8 cellular contexts compared by ENCODE assay signal in genomic region chr9:6413365-6414263, GRCh38. TPM values are rescaled to one million over a fixed set of nuclear protein-coding genes. Genes with fewer than 3 reads are reported as not detected.
DNase-seq lines count a peak whose midpoint lies in the region; ATAC-seq and TF ChIP-seq lines count a peak whose summit lies in the region.

No MANE protein-coding gene starts in this region.

- intact Hi-C loops in left cardiac atrium (cut with DNase I): no loop called here
- intact Hi-C loops in prostate gland (cut with DNase I): loop anchor here (5.0 to 10.0 kb wide), 3 partner anchors 269 to 789 kb away; partner anchors contain the start of genes KDM4C and RIC1

- no peaks in the 10 kb centered on the region for H3K9me3 Mint-ChIP-seq in activated naive CD4-positive, alpha-beta T cell treated with anti-CD3 and anti-CD28 coated beads, Interleukin-2, amount 50 U/mL, for 24 hours

- H3K4me3 Mint-ChIP-seq in activated naive CD4-positive, alpha-beta T cell treated with anti-CD3 and anti-CD28 coated beads, Interleukin-2, amount 50 U/mL, for 24 hours: peak overlapping the region; percentile 88

- 0% methylated on average over 42 of the region's 93 CpGs for WGBS in prostate gland

- no peak for TF ChIP-seq POLR2A in Peyer's patch (IDR thresholded peaks at IDR 0.05)
- no peak for TF ChIP-seq POLR2A in prostate gland (IDR thresholded peaks at IDR 0.05)

- H3K36me3 Mint-ChIP-seq in activated naive CD4-positive, alpha-beta T cell treated with anti-CD3 and anti-CD28 coated beads, Interleukin-2, amount 50 U/mL, for 24 hours: peaks cover 6% of the 10 kb centered on the region

- peak overlapping the region; percentile 84 for H3K27ac Mint-ChIP-seq in activated naive CD4-positive, alpha-beta T cell treated with anti-CD3 and anti-CD28 coated beads, Interleukin-2, amount 50 U/mL, for 24 hours

- TF ChIP-seq CTCF in Peyer's patch (IDR thresholded peaks at IDR 0.05) (no peak), prostate gland (IDR thresholded peaks at IDR 0.05) (no peak)

- H3K4me3 ChIP-seq in Peyer's patch (peak overlapping the region; percentile 66 to 94 (median 75)), prostate gland (peak overlapping the region; percentile 71 to 94)

- H3K4me1 ChIP-seq in Peyer's patch (peaks cover 0 to 17% (median 2%) of the 10 kb centered on the region in 4 donors), prostate gland (replicated peaks) (no peaks in the 10 kb centered on the region)

- no peaks in the 10 kb centered on the region for H3K27me3 ChIP-seq in Peyer's patch
- no peaks in the 10 kb centered on the region for H3K27me3 ChIP-seq in prostate gland (replicated peaks; ENCODE audit: insufficient read depth)

- ATAC-seq in HG03064 (IDR thresholded peaks at IDR 0.05; ENCODE audit: low read depth, unreplicated experiment): peak; percentile 19
- peak; percentile 28 to 36 for ATAC-seq in left cardiac atrium

- DNase-seq in activated CD8-positive, alpha-beta memory T cell treated with anti-CD3 and anti-CD28 coated beads for 48 hours (ENCODE audit: low read depth in 2 of 3, low spot score in 2 of 3): peak in 2 of 3 experiments; percentile 4 to 20
- no peak for DNase-seq in activated CD8-positive, alpha-beta memory T cell treated with anti-CD3 and anti-CD28 coated beads for 24 hours
- DNase-seq in Peyer's patch: peak; percentile 30 to 71 (median 70)
- DNase-seq in left cardiac atrium: peak; percentile 46
- peak; percentile 17 for DNase-seq in prostate gland (ENCODE audit: low spot score)
- no peak for DNase-seq in SW 1271 (lab: John Stamatoyannopoulos, UW)

- H3K4me1 Mint-ChIP-seq in activated naive CD4-positive, alpha-beta T cell treated with anti-CD3 and anti-CD28 coated beads, Interleukin-2, amount 50 U/mL, for 24 hours: peaks cover 45% of the 10 kb centered on the region

- H3K27ac ChIP-seq in Peyer's patch (peak overlapping the region; percentile 81 to 92 (median 86)), prostate gland (peak overlapping the region; percentile 80 to 84)

- H3K27me3 Mint-ChIP-seq in activated naive CD4-positive, alpha-beta T cell treated with anti-CD3 and anti-CD28 coated beads, Interleukin-2, amount 50 U/mL, for 24 hours: no peaks in the 10 kb centered on the region

- H3K9me3 ChIP-seq in Peyer's patch (no peaks in the 10 kb centered on the region), prostate gland (no peaks in the 10 kb centered on the region)

- H3K36me3 ChIP-seq in Peyer's patch (no peaks in the 10 kb centered on the region), prostate gland (no peaks in the 10 kb centered on the region)

RNA-seq across cellular contexts. Expression of gene UHRF2, which starts 0.6 kb away (rescaled TPM):
- 100 to 1,000 TPM in 1 of 4 donors, 10 to 100 TPM in 3; 44.1 to 142 (median 59.2) TPM for total RNA-seq in Peyer's patch
- 10 to 100 TPM; 18.0 to 18.1 TPM for total RNA-seq in left cardiac atrium
- 10 to 100 TPM; 41.9 to 52.1 TPM for total RNA-seq in prostate gland

Comparison
In these comparisons a context has a peak if more than half of its experiments do, and no peak if none do; other contexts are left out.
1. DNase-seq: peak in activated CD8-positive, alpha-beta memory T cell treated with anti-CD3 and anti-CD28 coated beads for 48 hours (2 of 3), Peyer's patch (3 of 3), left cardiac atrium (single experiment) and prostate gland (single experiment); none in activated CD8-positive, alpha-beta memory T cell treated with anti-CD3 and anti-CD28 coated beads for 24 hours (single experiment) and SW 1271 (0 of 2).